ENCODE assay signal across 6 cellular contexts in genomic region chr6:67451874-67452273, GRCh38.
"Had no signal": no experiment of that assay in that cellular context is flagged by ENCODE, and none has a peak within 500 bp of the region (broad histone marks: within the 10 kb centered on the region; RNA-seq: fewer than 3 reads in every experiment).

No MANE protein-coding gene starts in this region.

- H3K4me1 Mint-ChIP-seq: H9, IgD-negative memory B cell had no signal

- H3K4me3 ChIP-seq: GM23338 had no signal

- H3K27me3 Mint-ChIP-seq: IgD-negative memory B cell had no signal

- H2AFZ ChIP-seq: GM23338 had no signal

- H3K27ac Mint-ChIP-seq: GM23338, H9, IgD-negative memory B cell had no signal

- DNase-seq: H9, HCEC 1CT, KBM-7 had no signal

- H3K4me2 ChIP-seq: GM23338 had no signal

- H3K36me3 Mint-ChIP-seq: IgD-negative memory B cell had no signal

- H3K4me3 Mint-ChIP-seq: GM23338, H9, IgD-negative memory B cell had no signal

- ATAC-seq: GM23338, HepG2 had no signal
